In genomic region chr1:3668585-3669300, GRCh38 we compare ENCODE assay signal across 1 cellular context.
TF ChIP-seq lines count a peak whose summit lies in the region.

No MANE protein-coding gene starts in this region.

TF ChIP-seq in HepG2, 621 proteins besides CTCF, POLR2A, EP300 and RAD21 (continued from another document and continues in another):
- TF ChIP-seq, protein P1, sequence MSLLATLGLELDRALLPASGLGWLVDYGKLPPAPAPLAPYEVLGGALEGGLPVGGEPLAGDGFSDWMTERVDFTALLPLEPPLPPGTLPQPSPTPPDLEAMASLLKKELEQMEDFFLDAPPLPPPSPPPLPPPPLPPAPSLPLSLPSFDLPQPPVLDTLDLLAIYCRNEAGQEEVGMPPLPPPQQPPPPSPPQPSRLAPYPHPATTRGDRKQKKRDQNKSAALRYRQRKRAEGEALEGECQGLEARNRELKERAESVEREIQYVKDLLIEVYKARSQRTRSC (CRISPR knock-in tag; IDR thresholded peaks at IDR 0.05; ENCODE audit: low read depth): no peak
- peak; percentile 23; the same call in 1 of the 2 replicates for TF ChIP-seq ZSCAN9 (CRISPR knock-in tag; IDR thresholded peaks at IDR 0.05; ENCODE audit: borderline replicate concordance)
- TF ChIP-seq ZNF550 (CRISPR knock-in tag; IDR thresholded peaks at IDR 0.05; ENCODE audit: borderline replicate concordance): no peak
- no peak for TF ChIP-seq ZNF367 (CRISPR knock-in tag; IDR thresholded peaks at IDR 0.05; ENCODE audit: borderline replicate concordance)
- TF ChIP-seq RORA (CRISPR knock-in tag; IDR thresholded peaks at IDR 0.05): no peak
- no peak for TF ChIP-seq ZNF672 (CRISPR knock-in tag; IDR thresholded peaks at IDR 0.05)
- no peak for TF ChIP-seq ZNF530 (CRISPR knock-in tag; IDR thresholded peaks at IDR 0.05; ENCODE audit: low read depth)
- TF ChIP-seq HDAC2 (CRISPR knock-in tag; IDR thresholded peaks at IDR 0.05): peak; percentile 80
- TF ChIP-seq, protein P2, sequence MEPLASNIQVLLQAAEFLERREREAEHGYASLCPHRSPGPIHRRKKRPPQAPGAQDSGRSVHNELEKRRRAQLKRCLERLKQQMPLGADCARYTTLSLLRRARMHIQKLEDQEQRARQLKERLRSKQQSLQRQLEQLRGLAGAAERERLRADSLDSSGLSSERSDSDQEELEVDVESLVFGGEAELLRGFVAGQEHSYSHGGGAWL (CRISPR knock-in tag; IDR thresholded peaks at IDR 0.05): peak; percentile 80
- 0 out of 2 replicates have a peak, but pooled peaks have one; percentile 68 for TF ChIP-seq ZNF205 (CRISPR knock-in tag; IDR thresholded peaks at IDR 0.05)
- TF ChIP-seq, protein P3, sequence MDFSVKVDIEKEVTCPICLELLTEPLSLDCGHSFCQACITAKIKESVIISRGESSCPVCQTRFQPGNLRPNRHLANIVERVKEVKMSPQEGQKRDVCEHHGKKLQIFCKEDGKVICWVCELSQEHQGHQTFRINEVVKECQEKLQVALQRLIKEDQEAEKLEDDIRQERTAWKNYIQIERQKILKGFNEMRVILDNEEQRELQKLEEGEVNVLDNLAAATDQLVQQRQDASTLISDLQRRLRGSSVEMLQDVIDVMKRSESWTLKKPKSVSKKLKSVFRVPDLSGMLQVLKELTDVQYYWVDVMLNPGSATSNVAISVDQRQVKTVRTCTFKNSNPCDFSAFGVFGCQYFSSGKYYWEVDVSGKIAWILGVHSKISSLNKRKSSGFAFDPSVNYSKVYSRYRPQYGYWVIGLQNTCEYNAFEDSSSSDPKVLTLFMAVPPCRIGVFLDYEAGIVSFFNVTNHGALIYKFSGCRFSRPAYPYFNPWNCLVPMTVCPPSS (IDR thresholded peaks at IDR 0.05): no peak
- TF ChIP-seq MAFG (CRISPR knock-in tag; IDR thresholded peaks at IDR 0.05): no peak
- TF ChIP-seq, protein P4, sequence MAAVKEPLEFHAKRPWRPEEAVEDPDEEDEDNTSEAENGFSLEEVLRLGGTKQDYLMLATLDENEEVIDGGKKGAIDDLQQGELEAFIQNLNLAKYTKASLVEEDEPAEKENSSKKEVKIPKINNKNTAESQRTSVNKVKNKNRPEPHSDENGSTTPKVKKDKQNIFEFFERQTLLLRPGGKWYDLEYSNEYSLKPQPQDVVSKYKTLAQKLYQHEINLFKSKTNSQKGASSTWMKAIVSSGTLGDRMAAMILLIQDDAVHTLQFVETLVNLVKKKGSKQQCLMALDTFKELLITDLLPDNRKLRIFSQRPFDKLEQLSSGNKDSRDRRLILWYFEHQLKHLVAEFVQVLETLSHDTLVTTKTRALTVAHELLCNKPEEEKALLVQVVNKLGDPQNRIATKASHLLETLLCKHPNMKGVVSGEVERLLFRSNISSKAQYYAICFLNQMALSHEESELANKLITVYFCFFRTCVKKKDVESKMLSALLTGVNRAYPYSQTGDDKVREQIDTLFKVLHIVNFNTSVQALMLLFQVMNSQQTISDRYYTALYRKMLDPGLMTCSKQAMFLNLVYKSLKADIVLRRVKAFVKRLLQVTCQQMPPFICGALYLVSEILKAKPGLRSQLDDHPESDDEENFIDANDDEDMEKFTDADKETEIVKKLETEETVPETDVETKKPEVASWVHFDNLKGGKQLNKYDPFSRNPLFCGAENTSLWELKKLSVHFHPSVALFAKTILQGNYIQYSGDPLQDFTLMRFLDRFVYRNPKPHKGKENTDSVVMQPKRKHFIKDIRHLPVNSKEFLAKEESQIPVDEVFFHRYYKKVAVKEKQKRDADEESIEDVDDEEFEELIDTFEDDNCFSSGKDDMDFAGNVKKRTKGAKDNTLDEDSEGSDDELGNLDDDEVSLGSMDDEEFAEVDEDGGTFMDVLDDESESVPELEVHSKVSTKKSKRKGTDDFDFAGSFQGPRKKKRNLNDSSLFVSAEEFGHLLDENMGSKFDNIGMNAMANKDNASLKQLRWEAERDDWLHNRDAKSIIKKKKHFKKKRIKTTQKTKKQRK (IDR thresholded peaks at IDR 0.05; ENCODE audit: low read length): no peak
- no peak for TF ChIP-seq ZC3H4 (CRISPR knock-in tag; IDR thresholded peaks at IDR 0.05; ENCODE audit: borderline replicate concordance)
- TF ChIP-seq ARID2 (CRISPR knock-in tag; IDR thresholded peaks at IDR 0.05; ENCODE audit: borderline replicate concordance): no peak
- no peak for TF ChIP-seq ZNF558 (CRISPR knock-in tag; IDR thresholded peaks at IDR 0.05; ENCODE audit: borderline replicate concordance)
- TF ChIP-seq, protein P5, sequence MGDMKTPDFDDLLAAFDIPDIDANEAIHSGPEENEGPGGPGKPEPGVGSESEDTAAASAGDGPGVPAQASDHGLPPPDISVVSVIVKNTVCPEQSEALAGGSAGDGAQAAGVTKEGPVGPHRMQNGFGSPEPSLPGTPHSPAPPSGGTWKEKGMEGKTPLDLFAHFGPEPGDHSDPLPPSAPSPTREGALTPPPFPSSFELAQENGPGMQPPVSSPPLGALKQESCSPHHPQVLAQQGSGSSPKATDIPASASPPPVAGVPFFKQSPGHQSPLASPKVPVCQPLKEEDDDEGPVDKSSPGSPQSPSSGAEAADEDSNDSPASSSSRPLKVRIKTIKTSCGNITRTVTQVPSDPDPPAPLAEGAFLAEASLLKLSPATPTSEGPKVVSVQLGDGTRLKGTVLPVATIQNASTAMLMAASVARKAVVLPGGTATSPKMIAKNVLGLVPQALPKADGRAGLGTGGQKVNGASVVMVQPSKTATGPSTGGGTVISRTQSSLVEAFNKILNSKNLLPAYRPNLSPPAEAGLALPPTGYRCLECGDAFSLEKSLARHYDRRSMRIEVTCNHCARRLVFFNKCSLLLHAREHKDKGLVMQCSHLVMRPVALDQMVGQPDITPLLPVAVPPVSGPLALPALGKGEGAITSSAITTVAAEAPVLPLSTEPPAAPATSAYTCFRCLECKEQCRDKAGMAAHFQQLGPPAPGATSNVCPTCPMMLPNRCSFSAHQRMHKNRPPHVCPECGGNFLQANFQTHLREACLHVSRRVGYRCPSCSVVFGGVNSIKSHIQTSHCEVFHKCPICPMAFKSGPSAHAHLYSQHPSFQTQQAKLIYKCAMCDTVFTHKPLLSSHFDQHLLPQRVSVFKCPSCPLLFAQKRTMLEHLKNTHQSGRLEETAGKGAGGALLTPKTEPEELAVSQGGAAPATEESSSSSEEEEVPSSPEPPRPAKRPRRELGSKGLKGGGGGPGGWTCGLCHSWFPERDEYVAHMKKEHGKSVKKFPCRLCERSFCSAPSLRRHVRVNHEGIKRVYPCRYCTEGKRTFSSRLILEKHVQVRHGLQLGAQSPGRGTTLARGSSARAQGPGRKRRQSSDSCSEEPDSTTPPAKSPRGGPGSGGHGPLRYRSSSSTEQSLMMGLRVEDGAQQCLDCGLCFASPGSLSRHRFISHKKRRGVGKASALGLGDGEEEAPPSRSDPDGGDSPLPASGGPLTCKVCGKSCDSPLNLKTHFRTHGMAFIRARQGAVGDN (CRISPR knock-in tag; IDR thresholded peaks at IDR 0.05): peak; percentile 96
- peak; percentile 74; the same call in 1 of the 2 replicates for TF ChIP-seq NFKB2 (CRISPR knock-in tag; IDR thresholded peaks at IDR 0.05; ENCODE audit: borderline replicate concordance)
- TF ChIP-seq, protein P6, sequence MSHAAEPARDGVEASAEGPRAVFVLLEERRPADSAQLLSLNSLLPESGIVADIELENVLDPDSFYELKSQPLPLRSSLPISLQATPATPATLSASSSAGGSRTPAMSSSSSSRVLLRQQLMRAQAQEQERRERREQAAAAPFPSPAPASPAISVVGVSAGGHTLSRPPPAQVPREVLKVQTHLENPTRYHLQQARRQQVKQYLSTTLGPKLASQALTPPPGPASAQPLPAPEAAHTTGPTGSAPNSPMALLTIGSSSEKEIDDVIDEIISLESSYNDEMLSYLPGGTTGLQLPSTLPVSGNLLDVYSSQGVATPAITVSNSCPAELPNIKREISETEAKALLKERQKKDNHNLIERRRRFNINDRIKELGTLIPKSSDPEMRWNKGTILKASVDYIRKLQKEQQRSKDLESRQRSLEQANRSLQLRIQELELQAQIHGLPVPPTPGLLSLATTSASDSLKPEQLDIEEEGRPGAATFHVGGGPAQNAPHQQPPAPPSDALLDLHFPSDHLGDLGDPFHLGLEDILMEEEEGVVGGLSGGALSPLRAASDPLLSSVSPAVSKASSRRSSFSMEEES (CRISPR knock-in tag; IDR thresholded peaks at IDR 0.05): peak; percentile 45; the same call in 1 of the 2 replicates
- TF ChIP-seq ETS1 (CRISPR knock-in tag; IDR thresholded peaks at IDR 0.05): no peak
- no peak for TF ChIP-seq DNMT1 (CRISPR knock-in tag; IDR thresholded peaks at IDR 0.05)
- peak; percentile 51; the same call in 1 of the 2 replicates for TF ChIP-seq ZNF318 (CRISPR knock-in tag; IDR thresholded peaks at IDR 0.05)
- TF ChIP-seq ZNF572 (CRISPR knock-in tag; IDR thresholded peaks at IDR 0.05): no peak
- TF ChIP-seq, protein P7, sequence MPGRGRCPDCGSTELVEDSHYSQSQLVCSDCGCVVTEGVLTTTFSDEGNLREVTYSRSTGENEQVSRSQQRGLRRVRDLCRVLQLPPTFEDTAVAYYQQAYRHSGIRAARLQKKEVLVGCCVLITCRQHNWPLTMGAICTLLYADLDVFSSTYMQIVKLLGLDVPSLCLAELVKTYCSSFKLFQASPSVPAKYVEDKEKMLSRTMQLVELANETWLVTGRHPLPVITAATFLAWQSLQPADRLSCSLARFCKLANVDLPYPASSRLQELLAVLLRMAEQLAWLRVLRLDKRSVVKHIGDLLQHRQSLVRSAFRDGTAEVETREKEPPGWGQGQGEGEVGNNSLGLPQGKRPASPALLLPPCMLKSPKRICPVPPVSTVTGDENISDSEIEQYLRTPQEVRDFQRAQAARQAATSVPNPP (CRISPR knock-in tag; IDR thresholded peaks at IDR 0.05): no peak
- no peak for TF ChIP-seq ZNF678 (CRISPR knock-in tag; IDR thresholded peaks at IDR 0.05)
- TF ChIP-seq POLR2AphosphoS5 (IDR thresholded peaks at IDR 0.05; ENCODE audit: low read depth, low read length): no peak
- no peak for TF ChIP-seq GABPA (IDR thresholded peaks at IDR 0.05; ENCODE audit: low read depth, low read length)
- no peak for TF ChIP-seq GABPA (CRISPR knock-in tag; IDR thresholded peaks at IDR 0.05; ENCODE audit: low read depth)
- TF ChIP-seq KLF16 (CRISPR knock-in tag; IDR thresholded peaks at IDR 0.05): peak in 1 of 2 experiments; percentile 77; a peak in 2 of 4 replicates
- 0 out of 2 replicates have a peak, but pooled peaks have one; percentile 56 for TF ChIP-seq ZNF232 (CRISPR knock-in tag; IDR thresholded peaks at IDR 0.05; ENCODE audit: borderline replicate concordance)
- TF ChIP-seq SALL1 (CRISPR knock-in tag; IDR thresholded peaks at IDR 0.05): peak; percentile 89
- TF ChIP-seq ZNF891 (CRISPR knock-in tag; IDR thresholded peaks at IDR 0.05): peak; percentile 49; the same call in 1 of the 2 replicates
- TF ChIP-seq ZZZ3 (CRISPR knock-in tag; IDR thresholded peaks at IDR 0.05; ENCODE audit: borderline replicate concordance): no peak
- TF ChIP-seq, protein P8, sequence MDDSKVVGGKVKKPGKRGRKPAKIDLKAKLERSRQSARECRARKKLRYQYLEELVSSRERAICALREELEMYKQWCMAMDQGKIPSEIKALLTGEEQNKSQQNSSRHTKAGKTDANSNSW (CRISPR knock-in tag; IDR thresholded peaks at IDR 0.05; ENCODE audit: borderline replicate concordance): no peak
